In genomic region chr1:53137729-53138128, GRCh38 we compare ENCODE assay signal across 1 cellular context.
TF ChIP-seq lines count a peak whose summit lies in the region.

No MANE protein-coding gene starts in this region.

TF ChIP-seq in K562, 482 proteins besides CTCF, POLR2A, EP300 and RAD21 (continued from another document):
- 0 out of 2 replicates have a peak, but pooled peaks have one; percentile 32 for TF ChIP-seq PML (IDR thresholded peaks at IDR 0.05; ENCODE audit: low read length)
- no peak for TF ChIP-seq MLLT1 (IDR thresholded peaks at IDR 0.05)
- TF ChIP-seq U2AF2 (optimal IDR thresholded peaks at IDR 0.05; ENCODE audit: low read depth, low read length): no peak
- TF ChIP-seq MBD2 (IDR thresholded peaks at IDR 0.05; ENCODE audit: borderline replicate concordance, low read depth): no peak
- TF ChIP-seq HDAC2 (IDR thresholded peaks at IDR 0.05): 0 out of 2 replicates have a peak, but pooled peaks have one; percentile 45
- no peak for TF ChIP-seq BHLHE40 (IDR thresholded peaks at IDR 0.05; ENCODE audit: low read length)
- TF ChIP-seq EHMT2 (IDR thresholded peaks at IDR 0.05): peak; percentile 21; the same call in 1 of the 2 replicates
- TF ChIP-seq HMGXB4 (CRISPR knock-in tag; IDR thresholded peaks at IDR 0.05): no peak
- TF ChIP-seq ETV1 (tag; conservative IDR thresholded peaks at IDR 0.05; ENCODE audit: low read depth): peak; percentile 33; the same call in 1 of the 2 replicates
- TF ChIP-seq MCM7 (IDR thresholded peaks at IDR 0.05): no peak
- TF ChIP-seq CBX5 (IDR thresholded peaks at IDR 0.05; ENCODE audit: borderline replicate concordance, low read depth): peak; percentile 94
- TF ChIP-seq ATF3 (IDR thresholded peaks at IDR 0.05): no peak
- TF ChIP-seq ATF3 (CRISPR knock-in tag; conservative IDR thresholded peaks at IDR 0.05): 0 out of 2 replicates have a peak, but pooled peaks have one; percentile 36
- peak; percentile 56 to 72 for TF ChIP-seq KDM1A (IDR thresholded peaks at IDR 0.05)
- TF ChIP-seq JUN (IDR thresholded peaks at IDR 0.05; ENCODE audit: borderline replicate concordance, low read depth, low read length): peak; percentile 64; the same call in 1 of the 2 replicates
- no peak for TF ChIP-seq JUN (CRISPR knock-in tag; IDR thresholded peaks at IDR 0.05; ENCODE audit: borderline replicate concordance)
- no peak for TF ChIP-seq CBFB (CRISPR knock-in tag; IDR thresholded peaks at IDR 0.05)
- TF ChIP-seq YY1 (IDR thresholded peaks at IDR 0.05; ENCODE audit: borderline replicate concordance in 1 of 3, control insufficient read depth in 1 of 3, extremely low read depth in 1 of 3, insufficient read depth in 3 of 3, insufficient read length in 1 of 3, insufficient replicate concordance in 2 of 3, low read depth in 1 of 3, low read length in 2 of 3): peak in 1 of 3 experiments; percentile 40
- peak; percentile 59; the same call in 1 of the 2 replicates for TF ChIP-seq ZEB2 (IDR thresholded peaks at IDR 0.05)
- no peak for TF ChIP-seq PHF21A (IDR thresholded peaks at IDR 0.05; ENCODE audit: borderline replicate concordance, low read depth)
- TF ChIP-seq THRA (IDR thresholded peaks at IDR 0.05): no peak
- no peak for TF ChIP-seq FOXK1 (CRISPR knock-in tag; IDR thresholded peaks at IDR 0.05; ENCODE audit: borderline replicate concordance)
- TF ChIP-seq NBN (IDR thresholded peaks at IDR 0.05; ENCODE audit: low read depth): 0 out of 2 replicates have a peak, but pooled peaks have one; percentile 34
- TF ChIP-seq FOXM1 (IDR thresholded peaks at IDR 0.05; ENCODE audit: low read depth): peak; percentile 34; the same call in 1 of the 2 replicates
- TF ChIP-seq FOXM1 (CRISPR knock-in tag; IDR thresholded peaks at IDR 0.05; ENCODE audit: low read depth): no peak
- TF ChIP-seq TRIM28 (IDR thresholded peaks at IDR 0.05): peak; percentile 97
- no peak for TF ChIP-seq BMI1 (IDR thresholded peaks at IDR 0.05; ENCODE audit: low read length)
- peak; percentile 71; the same call in 1 of the 2 replicates for TF ChIP-seq CBX1 (IDR thresholded peaks at IDR 0.05; ENCODE audit: low read depth)
- TF ChIP-seq NR0B1 (IDR thresholded peaks at IDR 0.05; ENCODE audit: partially characterized antibody): no peak
- no peak for TF ChIP-seq PHB (CRISPR knock-in tag; IDR thresholded peaks at IDR 0.05)
- TF ChIP-seq CCNT2 (IDR thresholded peaks at IDR 0.05; ENCODE audit: borderline replicate concordance, extremely low read depth, insufficient read length, low read depth, low read length): no peak
- TF ChIP-seq CBX3 (IDR thresholded peaks at IDR 0.05; ENCODE audit: borderline replicate concordance in 1 of 2, low read length in 2 of 2): peak; percentile 28 to 100
- TF ChIP-seq ZNF280A (IDR thresholded peaks at IDR 0.05; ENCODE audit: low read depth, partially characterized antibody): peak; percentile 91
- 0 out of 2 replicates have a peak, but pooled peaks have one; percentile 21 for TF ChIP-seq ADNP (tag; IDR thresholded peaks at IDR 0.05)
- peak; percentile 97 for TF ChIP-seq RBM25 (IDR thresholded peaks at IDR 0.05; ENCODE audit: low read depth, low read length, severe bottlenecking)
- TF ChIP-seq BCOR (IDR thresholded peaks at IDR 0.05): peak; percentile 91
- TF ChIP-seq POLR3A (IDR thresholded peaks at IDR 0.05; ENCODE audit: borderline replicate concordance, extremely low read depth, insufficient read depth, insufficient read length): no peak
- TF ChIP-seq RB1 (IDR thresholded peaks at IDR 0.05; ENCODE audit: low read depth): 0 out of 2 replicates have a peak, but pooled peaks have one; percentile 29
- TF ChIP-seq USF1 (CRISPR knock-in tag; IDR thresholded peaks at IDR 0.05): no peak
- TF ChIP-seq MTA3 (IDR thresholded peaks at IDR 0.05; ENCODE audit: borderline replicate concordance): no peak
- TF ChIP-seq ZBTB33 (CRISPR knock-in tag; IDR thresholded peaks at IDR 0.05): 0 out of 2 replicates have a peak, but pooled peaks have one; percentile 28
- TF ChIP-seq RBM17 (IDR thresholded peaks at IDR 0.05; ENCODE audit: borderline replicate concordance, low read depth, low read length): no peak
- peak; percentile 71 to 78 for TF ChIP-seq TRIM24 (IDR thresholded peaks at IDR 0.05)
- TF ChIP-seq TEAD4 (IDR thresholded peaks at IDR 0.05; ENCODE audit: low read length): peak; percentile 37; the same call in 1 of the 2 replicates
- TF ChIP-seq TEAD4 (CRISPR knock-in tag; IDR thresholded peaks at IDR 0.05; ENCODE audit: borderline replicate concordance): no peak
- no peak for TF ChIP-seq ZNF23 (CRISPR knock-in tag; IDR thresholded peaks at IDR 0.05)
- TF ChIP-seq RCOR1 (IDR thresholded peaks at IDR 0.05; ENCODE audit: borderline replicate concordance in 1 of 2, low read depth in 2 of 2, low read length in 2 of 2): peak in 1 of 2 experiments; percentile 86; a peak in 2 of 4 replicates
- TF ChIP-seq CC2D1A (IDR thresholded peaks at IDR 0.05): peak; percentile 58; the same call in 1 of the 2 replicates
- TF ChIP-seq KLF10 (CRISPR knock-in tag; IDR thresholded peaks at IDR 0.05): no peak
- no peak for TF ChIP-seq NFYB (IDR thresholded peaks at IDR 0.05; ENCODE audit: extremely low read depth, insufficient read length)
- peak; percentile 38; the same call in 1 of the 2 replicates for TF ChIP-seq MTA1 (IDR thresholded peaks at IDR 0.05; ENCODE audit: borderline replicate concordance)
- no peak for TF ChIP-seq RBFOX2 (IDR thresholded peaks at IDR 0.05; ENCODE audit: low read depth, low read length)
- no peak for TF ChIP-seq U2AF1 (optimal IDR thresholded peaks at IDR 0.05; ENCODE audit: low read depth, low read length)
